Comparison of ENCODE assay signal across 2 cellular contexts in the genomic region with DNA sequence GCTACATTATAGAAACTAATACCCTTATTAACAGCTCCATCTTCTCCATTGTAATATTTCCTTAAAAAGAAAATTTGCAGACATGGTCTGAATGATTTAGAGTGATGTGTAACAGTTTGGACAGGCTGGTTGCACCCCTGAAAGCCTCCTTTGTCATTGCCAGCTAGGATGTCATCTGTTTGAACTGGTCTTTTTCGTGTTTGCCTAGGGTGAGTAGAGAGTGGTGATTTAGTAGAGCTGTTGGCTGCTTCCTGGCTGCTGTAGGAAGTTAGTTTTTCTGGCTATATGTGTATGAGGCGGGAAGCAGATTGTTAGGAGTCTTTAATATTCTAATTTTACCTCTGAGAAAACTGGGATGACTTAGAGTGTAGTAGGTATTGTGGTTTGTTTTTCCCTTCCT.
TF ChIP-seq lines count a peak whose summit lies in the region.

No MANE protein-coding gene starts in this region.

TF ChIP-seq in GM23338, 12 proteins besides CTCF, POLR2A, EP300 and RAD21 (continued from another document):
- TF ChIP-seq, protein P1, sequence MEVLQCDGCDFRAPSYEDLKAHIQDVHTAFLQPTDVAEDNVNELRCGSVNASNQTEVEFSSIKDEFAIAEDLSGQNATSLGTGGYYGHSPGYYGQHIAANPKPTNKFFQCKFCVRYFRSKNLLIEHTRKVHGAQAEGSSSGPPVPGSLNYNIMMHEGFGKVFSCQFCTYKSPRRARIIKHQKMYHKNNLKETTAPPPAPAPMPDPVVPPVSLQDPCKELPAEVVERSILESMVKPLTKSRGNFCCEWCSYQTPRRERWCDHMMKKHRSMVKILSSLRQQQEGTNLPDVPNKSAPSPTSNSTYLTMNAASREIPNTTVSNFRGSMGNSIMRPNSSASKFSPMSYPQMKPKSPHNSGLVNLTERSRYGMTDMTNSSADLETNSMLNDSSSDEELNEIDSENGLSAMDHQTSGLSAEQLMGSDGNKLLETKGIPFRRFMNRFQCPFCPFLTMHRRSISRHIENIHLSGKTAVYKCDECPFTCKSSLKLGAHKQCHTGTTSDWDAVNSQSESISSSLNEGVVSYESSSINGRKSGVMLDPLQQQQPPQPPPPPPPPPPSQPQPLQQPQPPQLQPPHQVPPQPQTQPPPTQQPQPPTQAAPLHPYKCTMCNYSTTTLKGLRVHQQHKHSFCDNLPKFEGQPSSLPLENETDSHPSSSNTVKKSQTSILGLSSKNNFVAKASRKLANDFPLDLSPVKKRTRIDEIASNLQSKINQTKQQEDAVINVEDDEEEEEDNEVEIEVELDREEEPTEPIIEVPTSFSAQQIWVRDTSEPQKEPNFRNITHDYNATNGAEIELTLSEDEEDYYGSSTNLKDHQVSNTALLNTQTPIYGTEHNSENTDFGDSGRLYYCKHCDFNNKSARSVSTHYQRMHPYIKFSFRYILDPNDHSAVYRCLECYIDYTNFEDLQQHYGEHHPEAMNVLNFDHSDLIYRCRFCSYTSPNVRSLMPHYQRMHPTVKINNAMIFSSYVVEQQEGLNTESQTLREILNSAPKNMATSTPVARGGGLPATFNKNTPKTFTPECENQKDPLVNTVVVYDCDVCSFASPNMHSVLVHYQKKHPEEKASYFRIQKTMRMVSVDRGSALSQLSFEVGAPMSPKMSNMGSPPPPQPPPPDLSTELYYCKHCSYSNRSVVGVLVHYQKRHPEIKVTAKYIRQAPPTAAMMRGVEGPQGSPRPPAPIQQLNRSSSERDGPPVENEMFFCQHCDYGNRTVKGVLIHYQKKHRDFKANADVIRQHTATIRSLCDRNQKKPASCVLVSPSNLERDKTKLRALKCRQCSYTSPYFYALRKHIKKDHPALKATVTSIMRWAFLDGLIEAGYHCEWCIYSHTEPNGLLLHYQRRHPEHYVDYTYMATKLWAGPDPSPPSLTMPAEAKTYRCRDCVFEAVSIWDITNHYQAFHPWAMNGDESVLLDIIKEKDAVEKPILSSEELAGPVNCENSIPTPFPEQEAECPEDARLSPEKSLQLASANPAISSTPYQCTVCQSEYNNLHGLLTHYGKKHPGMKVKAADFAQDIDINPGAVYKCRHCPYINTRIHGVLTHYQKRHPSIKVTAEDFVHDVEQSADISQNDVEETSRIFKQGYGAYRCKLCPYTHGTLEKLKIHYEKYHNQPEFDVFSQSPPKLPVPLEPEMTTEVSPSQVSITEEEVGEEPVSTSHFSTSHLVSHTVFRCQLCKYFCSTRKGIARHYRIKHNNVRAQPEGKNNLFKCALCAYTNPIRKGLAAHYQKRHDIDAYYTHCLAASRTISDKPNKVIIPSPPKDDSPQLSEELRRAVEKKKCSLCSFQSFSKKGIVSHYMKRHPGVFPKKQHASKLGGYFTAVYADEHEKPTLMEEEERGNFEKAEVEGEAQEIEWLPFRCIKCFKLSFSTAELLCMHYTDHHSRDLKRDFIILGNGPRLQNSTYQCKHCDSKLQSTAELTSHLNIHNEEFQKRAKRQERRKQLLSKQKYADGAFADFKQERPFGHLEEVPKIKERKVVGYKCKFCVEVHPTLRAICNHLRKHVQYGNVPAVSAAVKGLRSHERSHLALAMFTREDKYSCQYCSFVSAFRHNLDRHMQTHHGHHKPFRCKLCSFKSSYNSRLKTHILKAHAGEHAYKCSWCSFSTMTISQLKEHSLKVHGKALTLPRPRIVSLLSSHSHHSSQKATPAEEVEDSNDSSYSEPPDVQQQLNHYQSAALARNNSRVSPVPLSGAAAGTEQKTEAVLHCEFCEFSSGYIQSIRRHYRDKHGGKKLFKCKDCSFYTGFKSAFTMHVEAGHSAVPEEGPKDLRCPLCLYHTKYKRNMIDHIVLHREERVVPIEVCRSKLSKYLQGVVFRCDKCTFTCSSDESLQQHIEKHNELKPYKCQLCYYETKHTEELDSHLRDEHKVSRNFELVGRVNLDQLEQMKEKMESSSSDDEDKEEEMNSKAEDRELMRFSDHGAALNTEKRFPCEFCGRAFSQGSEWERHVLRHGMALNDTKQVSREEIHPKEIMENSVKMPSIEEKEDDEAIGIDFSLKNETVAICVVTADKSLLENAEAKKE (CRISPR knock-in tag; IDR thresholded peaks at IDR 0.05): no peak
- no peak for TF ChIP-seq EZH2phosphoT487 (IDR thresholded peaks at IDR 0.05; ENCODE audit: unreplicated experiment)

TF ChIP-seq in HepG2, 621 proteins besides CTCF, POLR2A, EP300 and RAD21 (continued from another document and continues in another):
- TF ChIP-seq, protein P2, sequence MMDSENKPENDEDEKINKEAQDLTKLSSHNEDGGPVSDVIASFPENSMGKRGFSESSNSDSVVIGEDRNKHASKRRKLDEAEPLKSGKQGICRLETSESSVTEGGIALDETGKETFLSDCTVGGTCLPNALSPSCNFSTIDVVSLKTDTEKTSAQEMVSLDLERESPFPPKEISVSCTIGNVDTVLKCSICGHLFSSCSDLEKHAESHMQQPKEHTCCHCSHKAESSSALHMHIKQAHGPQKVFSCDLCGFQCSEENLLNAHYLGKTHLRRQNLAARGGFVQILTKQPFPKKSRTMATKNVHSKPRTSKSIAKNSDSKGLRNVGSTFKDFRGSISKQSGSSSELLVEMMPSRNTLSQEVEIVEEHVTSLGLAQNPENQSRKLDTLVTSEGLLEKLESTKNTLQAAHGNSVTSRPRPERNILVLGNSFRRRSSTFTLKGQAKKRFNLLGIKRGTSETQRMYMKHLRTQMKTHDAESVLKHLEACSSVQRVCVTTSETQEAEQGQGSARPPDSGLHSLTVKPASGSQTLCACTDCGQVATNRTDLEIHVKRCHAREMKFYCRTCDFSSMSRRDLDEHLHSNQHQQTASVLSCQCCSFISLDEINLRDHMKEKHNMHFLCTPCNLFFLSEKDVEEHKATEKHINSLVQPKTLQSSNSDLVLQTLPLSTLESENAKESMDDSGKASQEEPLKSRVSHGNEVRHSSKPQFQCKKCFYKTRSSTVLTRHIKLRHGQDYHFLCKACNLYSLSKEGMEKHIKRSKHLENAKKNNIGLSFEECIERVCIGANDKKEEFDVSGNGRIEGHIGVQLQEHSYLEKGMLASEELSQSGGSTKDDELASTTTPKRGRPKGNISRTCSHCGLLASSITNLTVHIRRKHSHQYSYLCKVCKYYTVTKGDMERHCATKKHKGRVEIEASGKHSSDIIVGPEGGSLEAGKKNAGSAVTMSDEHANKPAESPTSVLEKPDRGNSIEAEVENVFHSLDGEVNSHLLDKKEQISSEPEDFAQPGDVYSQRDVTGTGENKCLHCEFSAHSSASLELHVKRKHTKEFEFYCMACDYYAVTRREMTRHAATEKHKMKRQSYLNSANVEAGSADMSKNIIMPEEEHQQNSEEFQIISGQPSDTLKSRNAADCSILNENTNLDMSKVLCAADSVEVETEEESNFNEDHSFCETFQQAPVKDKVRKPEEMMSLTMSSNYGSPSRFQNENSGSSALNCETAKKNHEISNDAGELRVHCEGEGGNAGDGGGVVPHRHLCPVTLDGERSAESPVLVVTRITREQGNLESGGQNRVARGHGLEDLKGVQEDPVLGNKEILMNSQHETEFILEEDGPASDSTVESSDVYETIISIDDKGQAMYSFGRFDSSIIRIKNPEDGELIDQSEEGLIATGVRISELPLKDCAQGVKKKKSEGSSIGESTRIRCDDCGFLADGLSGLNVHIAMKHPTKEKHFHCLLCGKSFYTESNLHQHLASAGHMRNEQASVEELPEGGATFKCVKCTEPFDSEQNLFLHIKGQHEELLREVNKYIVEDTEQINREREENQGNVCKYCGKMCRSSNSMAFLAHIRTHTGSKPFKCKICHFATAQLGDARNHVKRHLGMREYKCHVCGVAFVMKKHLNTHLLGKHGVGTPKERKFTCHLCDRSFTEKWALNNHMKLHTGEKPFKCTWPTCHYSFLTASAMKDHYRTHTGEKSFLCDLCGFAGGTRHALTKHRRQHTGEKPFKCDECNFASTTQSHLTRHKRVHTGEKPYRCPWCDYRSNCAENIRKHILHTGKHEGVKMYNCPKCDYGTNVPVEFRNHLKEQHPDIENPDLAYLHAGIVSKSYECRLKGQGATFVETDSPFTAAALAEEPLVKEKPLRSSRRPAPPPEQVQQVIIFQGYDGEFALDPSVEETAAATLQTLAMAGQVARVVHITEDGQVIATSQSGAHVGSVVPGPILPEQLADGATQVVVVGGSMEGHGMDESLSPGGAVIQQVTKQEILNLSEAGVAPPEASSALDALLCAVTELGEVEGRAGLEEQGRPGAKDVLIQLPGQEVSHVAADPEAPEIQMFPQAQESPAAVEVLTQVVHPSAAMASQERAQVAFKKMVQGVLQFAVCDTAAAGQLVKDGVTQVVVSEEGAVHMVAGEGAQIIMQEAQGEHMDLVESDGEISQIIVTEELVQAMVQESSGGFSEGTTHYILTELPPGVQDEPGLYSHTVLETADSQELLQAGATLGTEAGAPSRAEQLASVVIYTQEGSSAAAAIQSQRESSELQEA (CRISPR knock-in tag; IDR thresholded peaks at IDR 0.05; ENCODE audit: not compliant biosample characterization): no peak
- TF ChIP-seq ZNF550 (CRISPR knock-in tag; IDR thresholded peaks at IDR 0.05; ENCODE audit: borderline replicate concordance) (no peak), RCOR2 (CRISPR knock-in tag; IDR thresholded peaks at IDR 0.05) (0 out of 2 replicates have a peak, but pooled peaks have one; percentile 18), ZNF709 (CRISPR knock-in tag; IDR thresholded peaks at IDR 0.05) (no peak), FOSL2 (CRISPR knock-in tag; IDR thresholded peaks at IDR 0.05) (0 out of 2 replicates have a peak, but pooled peaks have one; percentile 12), PHF21A (CRISPR knock-in tag; IDR thresholded peaks at IDR 0.05) (peak; percentile 66; the same call in 1 of the 2 replicates), RBM22 (optimal IDR thresholded peaks at IDR 0.05; ENCODE audit: low read length) (peak; percentile 49), SOX13 (IDR thresholded peaks at IDR 0.05) (no peak), SOX13 (CRISPR knock-in tag; conservative IDR thresholded peaks at IDR 0.05 in 1 of 2, IDR thresholded peaks at IDR 0.05 in 1 of 2) (0 out of 4 replicates have a peak, but pooled peaks of 1 of the 2 experiments have one; percentile 48), ELF3 (CRISPR knock-in tag; IDR thresholded peaks at IDR 0.05) (peak; percentile 49), ZFP62 (CRISPR knock-in tag; IDR thresholded peaks at IDR 0.05) (no peak), STAG1 (CRISPR knock-in tag; IDR thresholded peaks at IDR 0.05) (0 out of 2 replicates have a peak, but pooled peaks have one; percentile 9), RFX1 (IDR thresholded peaks at IDR 0.05) (no peak)
- TF ChIP-seq, protein P3, sequence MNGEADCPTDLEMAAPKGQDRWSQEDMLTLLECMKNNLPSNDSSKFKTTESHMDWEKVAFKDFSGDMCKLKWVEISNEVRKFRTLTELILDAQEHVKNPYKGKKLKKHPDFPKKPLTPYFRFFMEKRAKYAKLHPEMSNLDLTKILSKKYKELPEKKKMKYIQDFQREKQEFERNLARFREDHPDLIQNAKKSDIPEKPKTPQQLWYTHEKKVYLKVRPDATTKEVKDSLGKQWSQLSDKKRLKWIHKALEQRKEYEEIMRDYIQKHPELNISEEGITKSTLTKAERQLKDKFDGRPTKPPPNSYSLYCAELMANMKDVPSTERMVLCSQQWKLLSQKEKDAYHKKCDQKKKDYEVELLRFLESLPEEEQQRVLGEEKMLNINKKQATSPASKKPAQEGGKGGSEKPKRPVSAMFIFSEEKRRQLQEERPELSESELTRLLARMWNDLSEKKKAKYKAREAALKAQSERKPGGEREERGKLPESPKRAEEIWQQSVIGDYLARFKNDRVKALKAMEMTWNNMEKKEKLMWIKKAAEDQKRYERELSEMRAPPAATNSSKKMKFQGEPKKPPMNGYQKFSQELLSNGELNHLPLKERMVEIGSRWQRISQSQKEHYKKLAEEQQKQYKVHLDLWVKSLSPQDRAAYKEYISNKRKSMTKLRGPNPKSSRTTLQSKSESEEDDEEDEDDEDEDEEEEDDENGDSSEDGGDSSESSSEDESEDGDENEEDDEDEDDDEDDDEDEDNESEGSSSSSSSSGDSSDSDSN (CRISPR knock-in tag; IDR thresholded peaks at IDR 0.05): no peak
- TF ChIP-seq, protein P4, sequence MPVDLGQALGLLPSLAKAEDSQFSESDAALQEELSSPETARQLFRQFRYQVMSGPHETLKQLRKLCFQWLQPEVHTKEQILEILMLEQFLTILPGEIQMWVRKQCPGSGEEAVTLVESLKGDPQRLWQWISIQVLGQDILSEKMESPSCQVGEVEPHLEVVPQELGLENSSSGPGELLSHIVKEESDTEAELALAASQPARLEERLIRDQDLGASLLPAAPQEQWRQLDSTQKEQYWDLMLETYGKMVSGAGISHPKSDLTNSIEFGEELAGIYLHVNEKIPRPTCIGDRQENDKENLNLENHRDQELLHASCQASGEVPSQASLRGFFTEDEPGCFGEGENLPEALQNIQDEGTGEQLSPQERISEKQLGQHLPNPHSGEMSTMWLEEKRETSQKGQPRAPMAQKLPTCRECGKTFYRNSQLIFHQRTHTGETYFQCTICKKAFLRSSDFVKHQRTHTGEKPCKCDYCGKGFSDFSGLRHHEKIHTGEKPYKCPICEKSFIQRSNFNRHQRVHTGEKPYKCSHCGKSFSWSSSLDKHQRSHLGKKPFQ (CRISPR knock-in tag; IDR thresholded peaks at IDR 0.05; ENCODE audit: insufficient replicate concordance): no peak
- TF ChIP-seq, protein P5, sequence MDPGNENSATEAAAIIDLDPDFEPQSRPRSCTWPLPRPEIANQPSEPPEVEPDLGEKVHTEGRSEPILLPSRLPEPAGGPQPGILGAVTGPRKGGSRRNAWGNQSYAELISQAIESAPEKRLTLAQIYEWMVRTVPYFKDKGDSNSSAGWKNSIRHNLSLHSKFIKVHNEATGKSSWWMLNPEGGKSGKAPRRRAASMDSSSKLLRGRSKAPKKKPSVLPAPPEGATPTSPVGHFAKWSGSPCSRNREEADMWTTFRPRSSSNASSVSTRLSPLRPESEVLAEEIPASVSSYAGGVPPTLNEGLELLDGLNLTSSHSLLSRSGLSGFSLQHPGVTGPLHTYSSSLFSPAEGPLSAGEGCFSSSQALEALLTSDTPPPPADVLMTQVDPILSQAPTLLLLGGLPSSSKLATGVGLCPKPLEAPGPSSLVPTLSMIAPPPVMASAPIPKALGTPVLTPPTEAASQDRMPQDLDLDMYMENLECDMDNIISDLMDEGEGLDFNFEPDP (CRISPR knock-in tag; conservative IDR thresholded peaks at IDR 0.05): no peak
- TF ChIP-seq, protein P6, sequence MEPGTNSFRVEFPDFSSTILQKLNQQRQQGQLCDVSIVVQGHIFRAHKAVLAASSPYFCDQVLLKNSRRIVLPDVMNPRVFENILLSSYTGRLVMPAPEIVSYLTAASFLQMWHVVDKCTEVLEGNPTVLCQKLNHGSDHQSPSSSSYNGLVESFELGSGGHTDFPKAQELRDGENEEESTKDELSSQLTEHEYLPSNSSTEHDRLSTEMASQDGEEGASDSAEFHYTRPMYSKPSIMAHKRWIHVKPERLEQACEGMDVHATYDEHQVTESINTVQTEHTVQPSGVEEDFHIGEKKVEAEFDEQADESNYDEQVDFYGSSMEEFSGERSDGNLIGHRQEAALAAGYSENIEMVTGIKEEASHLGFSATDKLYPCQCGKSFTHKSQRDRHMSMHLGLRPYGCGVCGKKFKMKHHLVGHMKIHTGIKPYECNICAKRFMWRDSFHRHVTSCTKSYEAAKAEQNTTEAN (CRISPR knock-in tag; conservative IDR thresholded peaks at IDR 0.05): 0 out of 2 replicates have a peak, but pooled peaks have one; percentile 16
- TF ChIP-seq, protein P7, sequence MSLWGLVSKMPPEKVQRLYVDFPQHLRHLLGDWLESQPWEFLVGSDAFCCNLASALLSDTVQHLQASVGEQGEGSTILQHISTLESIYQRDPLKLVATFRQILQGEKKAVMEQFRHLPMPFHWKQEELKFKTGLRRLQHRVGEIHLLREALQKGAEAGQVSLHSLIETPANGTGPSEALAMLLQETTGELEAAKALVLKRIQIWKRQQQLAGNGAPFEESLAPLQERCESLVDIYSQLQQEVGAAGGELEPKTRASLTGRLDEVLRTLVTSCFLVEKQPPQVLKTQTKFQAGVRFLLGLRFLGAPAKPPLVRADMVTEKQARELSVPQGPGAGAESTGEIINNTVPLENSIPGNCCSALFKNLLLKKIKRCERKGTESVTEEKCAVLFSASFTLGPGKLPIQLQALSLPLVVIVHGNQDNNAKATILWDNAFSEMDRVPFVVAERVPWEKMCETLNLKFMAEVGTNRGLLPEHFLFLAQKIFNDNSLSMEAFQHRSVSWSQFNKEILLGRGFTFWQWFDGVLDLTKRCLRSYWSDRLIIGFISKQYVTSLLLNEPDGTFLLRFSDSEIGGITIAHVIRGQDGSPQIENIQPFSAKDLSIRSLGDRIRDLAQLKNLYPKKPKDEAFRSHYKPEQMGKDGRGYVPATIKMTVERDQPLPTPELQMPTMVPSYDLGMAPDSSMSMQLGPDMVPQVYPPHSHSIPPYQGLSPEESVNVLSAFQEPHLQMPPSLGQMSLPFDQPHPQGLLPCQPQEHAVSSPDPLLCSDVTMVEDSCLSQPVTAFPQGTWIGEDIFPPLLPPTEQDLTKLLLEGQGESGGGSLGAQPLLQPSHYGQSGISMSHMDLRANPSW (CRISPR knock-in tag; IDR thresholded peaks at IDR 0.05; ENCODE audit: borderline replicate concordance): no peak
